Comparison of ENCODE assay signal across 13 cellular contexts in the genomic region with DNA sequence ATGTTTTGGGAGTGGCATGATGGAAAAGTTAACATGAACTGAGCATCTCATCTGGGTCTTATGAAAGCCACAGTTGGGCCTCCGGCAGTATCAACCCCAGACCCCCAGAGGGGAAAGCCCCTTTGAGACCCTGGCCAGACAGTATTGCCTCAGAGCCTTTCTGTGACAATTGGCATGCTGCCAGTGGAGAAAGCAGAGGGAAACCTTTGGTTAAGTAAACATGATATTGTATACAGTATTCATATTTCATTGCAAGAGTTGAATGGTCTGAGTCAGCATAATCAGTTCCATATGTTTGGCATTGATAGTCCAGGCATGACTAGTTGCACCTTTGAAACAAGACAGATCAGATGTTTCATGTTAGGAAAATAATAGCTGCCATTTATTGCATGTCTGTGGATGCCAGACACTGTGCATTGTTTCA. TPM values are rescaled to one million over a fixed set of nuclear protein-coding genes. Genes with fewer than 3 reads are reported as not detected.
DNase-seq lines count a peak whose midpoint lies in the region; ATAC-seq and TF ChIP-seq lines count a peak whose summit lies in the region.
"Had no signal": no experiment of that assay in that cellular context is flagged by ENCODE, and none has a peak within 500 bp of the region (broad histone marks: within the 10 kb centered on the region; RNA-seq: fewer than 3 reads in every experiment).

No MANE protein-coding gene starts in this region.

- H3K27ac ChIP-seq in caudate nucleus (ENCODE audit: low read depth, low read length): peak overlapping the region; percentile 36
- no peak overlapping the region for H3K27ac ChIP-seq in foreskin keratinocyte
- H3K27ac ChIP-seq: breast epithelium, epithelial cell of prostate, SJSA1 had no signal

- no peaks in the 10 kb centered on the region for H3K4me1 ChIP-seq in foreskin keratinocyte
- H3K4me1 ChIP-seq: breast epithelium, SJSA1 had no signal

- no peak for TF ChIP-seq CTCF in GM20000 (IDR thresholded peaks at IDR 0.05; ENCODE audit: extremely low read depth, missing control alignments)
- no peak for TF ChIP-seq CTCF in foreskin keratinocyte (conservative IDR thresholded peaks at IDR 0.05)

- ATAC-seq in foreskin keratinocyte: no peak
- ATAC-seq: activated CD4-positive, CD25-positive, alpha-beta regulatory T cell treated with anti-CD3 and anti-CD28 coated beads, Interleukin-2, amount 50 U/mL, for 24 hours; activated T-helper 17 cell treated with anti-CD3 and anti-CD28 coated beads, Interleukin-2, amount 50 U/mL, for 72 hours had no signal

- H3K27me3 ChIP-seq in foreskin keratinocyte: peaks cover 76% of the 10 kb centered on the region
- H3K27me3 ChIP-seq: breast epithelium, SJSA1 had no signal

- H3K4me3 ChIP-seq in skeletal muscle cell (ENCODE audit: low read depth, low read length): no peak overlapping the region
- H3K4me3 ChIP-seq: breast epithelium, SJSA1 had no signal

- DNase-seq in ELR (ENCODE audit: low read depth): peak; percentile 58
- DNase-seq in NCI-H446 treated with DMSO at 0.1 percent for 48 hours (lab: John Stamatoyannopoulos, UW): peak; percentile 46
- DNase-seq in caudate nucleus (lab: John Stamatoyannopoulos, UW): no peak
- DNase-seq in skeletal muscle cell (ENCODE audit: low read depth): peak; percentile 84
- no peak for DNase-seq in GM20000 (ENCODE audit: low spot score)
- no peak for DNase-seq in foreskin keratinocyte
- no peak for DNase-seq in activated CD4-positive, alpha-beta T cell treated with anti-CD3 and anti-CD28 coated beads for 48 hours
- DNase-seq: substantia nigra had no signal

RNA-seq across cellular contexts. Expression of gene MERTK, which starts 20.0 kb away (rescaled TPM):
- 0.07 TPM in 1 of 2 replicates, not detected in the other for total RNA-seq in foreskin keratinocyte
- 0.02 TPM in 1 of 2 replicates, not detected in the other for polyA plus RNA-seq in foreskin keratinocyte
- total RNA-seq: SJSA1 had no signal

RNA-seq across cellular contexts. Expression of gene ANAPC1, which starts 34.4 kb away (rescaled TPM):
- total RNA-seq in foreskin keratinocyte: 56.8 and 69.2 TPM in 2 replicates
- polyA plus RNA-seq in foreskin keratinocyte: 8.5 and 9.7 TPM in 2 replicates

Comparison
In these comparisons a context has a peak if more than half of its experiments do, and no peak if none do; other contexts are left out.
1. DNase-seq: peak in ELR (single experiment), NCI-H446 treated with DMSO at 0.1 percent for 48 hours (single experiment) and skeletal muscle cell (single experiment); none in caudate nucleus (0 of 61), GM20000 (single experiment), foreskin keratinocyte (0 of 2) and activated CD4-positive, alpha-beta T cell treated with anti-CD3 and anti-CD28 coated beads for 48 hours (single experiment).